ENCODE assay signal across 9 cellular contexts in the genomic region with DNA sequence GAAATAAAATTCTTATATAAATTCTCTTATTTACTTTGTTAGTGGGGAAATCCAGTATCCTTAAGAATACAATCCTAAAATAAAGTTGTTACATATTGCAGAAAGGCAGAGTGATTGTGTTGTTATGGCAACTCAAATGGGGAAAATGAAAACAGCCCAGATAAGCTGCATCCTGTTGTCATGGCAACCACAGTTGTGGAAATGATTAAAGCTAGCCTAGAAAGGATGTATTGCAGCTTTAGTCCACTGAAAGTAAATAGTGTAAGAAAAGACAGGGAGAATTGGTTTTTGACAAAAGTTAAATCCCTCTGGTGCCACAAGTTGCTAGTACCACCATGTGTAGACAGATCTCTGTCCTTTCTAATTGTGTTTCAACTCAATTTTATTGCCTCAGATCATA. TPM values are rescaled to one million over a fixed set of nuclear protein-coding genes. Genes with fewer than 3 reads are reported as not detected.
A peak's percentile ranks its signal among the peaks of the same experiment; 100 is the strongest.
DNase-seq lines count a peak whose midpoint lies in the region; ATAC-seq and TF ChIP-seq lines count a peak whose summit lies in the region.
"Had no signal": no experiment of that assay in that cellular context is flagged by ENCODE, and none has a peak within 500 bp of the region (broad histone marks: within the 10 kb centered on the region; RNA-seq: fewer than 3 reads in every experiment).

No MANE protein-coding gene starts in this region.

- intact Hi-C loops in activated CD4-positive, alpha-beta T cell treated with anti-CD3 and anti-CD28 coated beads for 36 hours (cut with DNase I, micrococcal nuclease): no loop called here

- no peak for TF ChIP-seq CTCF in brain microvascular endothelial cell (IDR thresholded peaks at IDR 0.05; ENCODE audit: low read depth, low read length, missing control alignments)
- peak; percentile 32 for TF ChIP-seq CTCF in neural cell (IDR thresholded peaks at IDR 0.05; ENCODE audit: poor library complexity, severe bottlenecking)
- no peak for TF ChIP-seq CTCF in progenitor cell of endocrine pancreas (IDR thresholded peaks at IDR 0.05; ENCODE audit: unreplicated experiment)

- H3K9me3 ChIP-seq in neural cell (ENCODE audit: low read length): no peaks in the 10 kb centered on the region

- TF ChIP-seq RAD21 in neural cell (conservative IDR thresholded peaks at IDR 0.05): peak; percentile 18

- no peaks in the 10 kb centered on the region for H3K9me3 Mint-ChIP-seq in activated CD4-positive, alpha-beta T cell treated with anti-CD3 and anti-CD28 coated beads for 36 hours (ENCODE audit: low read depth)
- no peaks in the 10 kb centered on the region for H3K9me3 Mint-ChIP-seq in progenitor cell of endocrine pancreas (ENCODE audit: low read depth)

- peak; percentile 30 for DNase-seq in activated CD4-positive, alpha-beta T cell treated with anti-CD3 and anti-CD28 coated beads for 36 hours
- DNase-seq in activated CD4-positive, alpha-beta T cell treated with anti-CD3 and anti-CD28 coated beads, Interleukin-2, amount 50 U/mL, for 48 hours: no peak
- peak; percentile 10 for DNase-seq in MV-4-11 (lab: John Stamatoyannopoulos, UW)
- DNase-seq in brain microvascular endothelial cell: peak; percentile 89
- no peak for DNase-seq in GOT3 (lab: John Stamatoyannopoulos, UW)
- no peak for DNase-seq in SIG-M5 treated with dmso at 0.1 percent for 504 hours (lab: John Stamatoyannopoulos, UW; ENCODE audit: unreplicated experiment)
- DNase-seq in progenitor cell of endocrine pancreas (ENCODE audit: low spot score, unreplicated experiment): no peak

- no peak overlapping the region for H3K4me3 Mint-ChIP-seq in activated CD4-positive, alpha-beta T cell treated with anti-CD3 and anti-CD28 coated beads for 36 hours
- no peak overlapping the region for H3K4me3 Mint-ChIP-seq in progenitor cell of endocrine pancreas (ENCODE audit: low read depth)

- no peak overlapping the region for H3K27ac Mint-ChIP-seq in activated CD4-positive, alpha-beta T cell treated with anti-CD3 and anti-CD28 coated beads for 36 hours
- no peak overlapping the region for H3K27ac Mint-ChIP-seq in progenitor cell of endocrine pancreas

- ATAC-seq in activated CD4-positive, alpha-beta T cell treated with anti-CD3 and anti-CD28 coated beads for 36 hours: peak; percentile 69

- H3K4me2 ChIP-seq in neural cell (ENCODE audit: low read length): peak overlapping the region; percentile 42

- CTCF ChIA-PET in activated CD4-positive, alpha-beta T cell treated with anti-CD3 and anti-CD28 coated beads for 36 hours (lab: Charles Lee): interaction anchor here (0.7 to 1.5 kb wide), 3 partner anchors 9 to 95 kb away, joined by 3 to 4 read pairs (median 3); no protein-coding TSS in a partner anchor

- H2AFZ ChIP-seq in neural cell (ENCODE audit: low read depth, low read length): no peak overlapping the region
- H2AFZ ChIP-seq: parathyroid adenoma had no signal

- H3K27me3 ChIP-seq in brain microvascular endothelial cell (replicated peaks): no peaks in the 10 kb centered on the region
- no peaks in the 10 kb centered on the region for H3K27me3 ChIP-seq in neural cell (ENCODE audit: insufficient read depth, low read depth, low read length)

- no peaks in the 10 kb centered on the region for H3K27me3 Mint-ChIP-seq in activated CD4-positive, alpha-beta T cell treated with anti-CD3 and anti-CD28 coated beads for 36 hours
- H3K27me3 Mint-ChIP-seq in progenitor cell of endocrine pancreas: no peaks in the 10 kb centered on the region

- H3K27ac ChIP-seq in brain microvascular endothelial cell: no peak overlapping the region
- peak overlapping the region; percentile 61 for H3K27ac ChIP-seq in neural cell (ENCODE audit: low read length)
- H3K27ac ChIP-seq: parathyroid adenoma had no signal

- peaks cover 5% of the 10 kb centered on the region for H3F3A ChIP-seq in neural cell (ENCODE audit: insufficient read depth, low read length, poor library complexity, severe bottlenecking)

- peaks cover 21% of the 10 kb centered on the region for H3K4me1 Mint-ChIP-seq in activated CD4-positive, alpha-beta T cell treated with anti-CD3 and anti-CD28 coated beads for 36 hours
- peaks cover 10% of the 10 kb centered on the region for H3K4me1 Mint-ChIP-seq in progenitor cell of endocrine pancreas (ENCODE audit: low read depth)

- peaks cover 3% of the 10 kb centered on the region for H3K36me3 Mint-ChIP-seq in activated CD4-positive, alpha-beta T cell treated with anti-CD3 and anti-CD28 coated beads for 36 hours (ENCODE audit: low read depth)
- H3K36me3 Mint-ChIP-seq in progenitor cell of endocrine pancreas (ENCODE audit: insufficient read depth): no peaks in the 10 kb centered on the region

- in situ Hi-C loops in brain microvascular endothelial cell (cut with HindIII; ENCODE audit: low pct_ligation_motif_present, low sequenced_read_pairs): no loop called here

- H3K36me3 ChIP-seq in brain microvascular endothelial cell (replicated peaks): no peaks in the 10 kb centered on the region
- H3K36me3 ChIP-seq in neural cell (ENCODE audit: insufficient read depth, low read length): no peaks in the 10 kb centered on the region

- TF ChIP-seq EP300 in neural cell (conservative IDR thresholded peaks at IDR 0.05; ENCODE audit: poor library complexity, severe bottlenecking): peak; percentile 83

- no peaks in the 10 kb centered on the region for H4K20me1 ChIP-seq in neural cell (ENCODE audit: insufficient read depth)

- H3K9me2 ChIP-seq in neural cell (ENCODE audit: insufficient read depth, low read length): no peaks in the 10 kb centered on the region

- POLR2A ChIA-PET in activated CD4-positive, alpha-beta T cell treated with anti-CD3 and anti-CD28 coated beads for 36 hours (lab: Charles Lee): no interaction called here

- H3K4me3 ChIP-seq in brain microvascular endothelial cell (ENCODE audit: low read depth, low read length) (no peak overlapping the region), neural cell (ENCODE audit: low read length) (peak overlapping the region; percentile 40)

- peaks cover 26% of the 10 kb centered on the region for H3K79me2 ChIP-seq in neural cell (replicated peaks; ENCODE audit: insufficient read depth, low read length)

- peak overlapping the region; percentile 11 for H3K9ac ChIP-seq in neural cell (ENCODE audit: low read length)
- H3K9ac ChIP-seq: parathyroid adenoma had no signal

TF ChIP-seq in neural cell, 6 proteins besides CTCF, POLR2A, EP300 and RAD21:
- TF ChIP-seq EZH2 (IDR thresholded peaks at IDR 0.05; ENCODE audit: borderline replicate concordance, insufficient read depth, low read length, poor library complexity, severe bottlenecking) (no peak), MXI1 (conservative IDR thresholded peaks at IDR 0.05; ENCODE audit: poor library complexity, severe bottlenecking) (peak; percentile 58), TAF1 (IDR thresholded peaks at IDR 0.05; ENCODE audit: low read depth) (no peak), POLR2AphosphoS5 (IDR thresholded peaks at IDR 0.05) (peak; percentile 27), REST (IDR thresholded peaks at IDR 0.05; ENCODE audit: borderline replicate concordance) (no peak), SMC3 (conservative IDR thresholded peaks at IDR 0.05; ENCODE audit: poor library complexity) (peak; percentile 33)

RNA-seq across cellular contexts. Expression of gene BTRC, which starts 43.2 kb away (rescaled TPM):
- 10 to 100 TPM; 15.5 to 18.7 TPM for total RNA-seq in activated CD4-positive, alpha-beta T cell treated with anti-CD3 and anti-CD28 coated beads for 36 hours
- 25.2 and 32.6 TPM in 2 replicates for polyA plus RNA-seq in neural cell
- polyA minus RNA-seq in neural cell: 65.0 and 78.1 TPM in 2 replicates
- total RNA-seq in progenitor cell of endocrine pancreas: 43.5 and 46.5 TPM in 2 replicates

Comparison
In these comparisons a context has a peak if more than half of its experiments do, and no peak if none do; other contexts are left out.
1. DNase-seq: peak in activated CD4-positive, alpha-beta T cell treated with anti-CD3 and anti-CD28 coated beads for 36 hours (single experiment), MV-4-11 (single experiment) and brain microvascular endothelial cell (single experiment); none in activated CD4-positive, alpha-beta T cell treated with anti-CD3 and anti-CD28 coated beads, Interleukin-2, amount 50 U/mL, for 48 hours (0 of 2), GOT3 (single experiment), SIG-M5 treated with dmso at 0.1 percent for 504 hours (single experiment) and progenitor cell of endocrine pancreas (single experiment).